18 cellular contexts compared by ENCODE assay signal in the genomic region with DNA sequence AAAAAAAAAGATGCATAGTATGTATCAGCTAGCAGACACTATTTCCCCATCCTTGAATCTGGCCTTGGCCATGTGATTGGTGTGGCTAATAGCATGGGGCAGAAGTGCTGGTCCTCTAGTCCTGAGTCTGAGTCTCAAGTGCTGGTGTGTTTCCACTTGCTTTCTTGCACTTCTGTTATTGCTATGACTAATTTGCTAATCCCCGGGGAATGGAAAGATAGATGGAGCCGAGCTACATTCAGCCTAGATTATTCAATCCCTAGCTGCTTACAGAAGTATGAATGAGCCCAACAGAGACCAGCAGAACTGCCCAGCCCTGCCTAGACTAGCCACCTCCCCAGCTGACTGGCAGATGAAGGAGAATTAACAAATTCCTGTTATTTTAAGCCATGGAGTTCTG. TPM values are rescaled to one million over a fixed set of nuclear protein-coding genes. Genes with fewer than 3 reads are reported as not detected.
DNase-seq lines count a peak whose midpoint lies in the region; ATAC-seq and TF ChIP-seq lines count a peak whose summit lies in the region.
"Had no signal": no experiment of that assay in that cellular context is flagged by ENCODE, and none has a peak within 500 bp of the region (broad histone marks: within the 10 kb centered on the region; RNA-seq: fewer than 3 reads in every experiment).

No MANE protein-coding gene starts in this region.

- TF ChIP-seq CTCF in heart left ventricle (IDR thresholded peaks at IDR 0.05) (no peak), left ventricle myocardium inferior (IDR thresholded peaks at IDR 0.05; ENCODE audit: borderline replicate concordance) (no peak), fibroblast of the aortic adventitia (IDR thresholded peaks at IDR 0.05; ENCODE audit: insufficient read depth, low read length) (no peak), Peyer's patch (IDR thresholded peaks at IDR 0.05) (no peak), GM20000 (IDR thresholded peaks at IDR 0.05; ENCODE audit: extremely low read depth, missing control alignments) (no peak)

- intact Hi-C loops in heart left ventricle (cut with DNase I) = loop anchor here in 5 of 10 donors (5.0 to 10.0 kb wide), 3 partner anchors 401 to 513 kb away; no protein-coding TSS in a partner anchor
- intact Hi-C loops in left ventricle myocardium inferior (cut with micrococcal nuclease) = no loop called here

- DNase-seq in heart left ventricle = no peak
- DNase-seq in left ventricle myocardium inferior = no peak
- peak; percentile 12 for DNase-seq in SK-N-MC (ENCODE audit: low read depth, low spot score)
- DNase-seq in fibroblast of the aortic adventitia (ENCODE audit: low read depth) = peak; percentile 86
- DNase-seq in Peyer's patch = no peak
- no peak for DNase-seq in cerebellar nuclear complex (lab: John Stamatoyannopoulos, UW)
- DNase-seq in COR-L47 (lab: John Stamatoyannopoulos, UW) = no peak
- no peak for DNase-seq in GM20000 (ENCODE audit: low spot score)
- DNase-seq: ACHN; activated CD4-positive, alpha-beta T cell treated with anti-CD3 and anti-CD28 coated beads, Interleukin-2, amount 50 U/mL, for 4 hours; DMS53; stimulated activated CD4-positive, alpha-beta T cell treated with anti-CD3 and anti-CD28 coated beads, Interleukin-15, amount 100 ng/mL, for 24 hours; T-helper 17 cell had no signal

- H3K4me3 ChIP-seq in heart left ventricle (no peak overlapping the region), left ventricle myocardium inferior (no peak overlapping the region), SK-N-MC (no peak overlapping the region), fibroblast of the aortic adventitia (ENCODE audit: low read depth, low read length) (no peak overlapping the region), Peyer's patch (no peak overlapping the region)
- H3K4me3 ChIP-seq: cardiac muscle cell had no signal

- peaks cover 0 to 16% (median 9%) of the 10 kb centered on the region in 12 donors for H3K9me3 ChIP-seq in heart left ventricle
- H3K9me3 ChIP-seq in left ventricle myocardium inferior (replicated peaks) = peaks cover 17% of the 10 kb centered on the region
- H3K9me3 ChIP-seq in SK-N-MC (ENCODE audit: low read depth, low read length) = no peaks in the 10 kb centered on the region; the same call in 1 of the 2 replicates
- H3K9me3 ChIP-seq in Peyer's patch = peaks cover 0 to 9% (median 0%) of the 10 kb centered on the region in 4 donors

- H3K36me3 ChIP-seq in heart left ventricle = no peaks in the 10 kb centered on the region
- H3K36me3 ChIP-seq in left ventricle myocardium inferior = peaks cover 6% of the 10 kb centered on the region
- no peaks in the 10 kb centered on the region for H3K36me3 ChIP-seq in SK-N-MC (ENCODE audit: insufficient read depth, low read length)
- H3K36me3 ChIP-seq in Peyer's patch = no peaks in the 10 kb centered on the region
- H3K36me3 ChIP-seq: cardiac muscle cell had no signal

- 49 to 69% (median 54%) methylated on average over 2 of the region's 2 CpGs for WGBS in heart left ventricle, 4 donors

- TF ChIP-seq POLR2A in heart left ventricle (IDR thresholded peaks at IDR 0.05) (no peak), Peyer's patch (IDR thresholded peaks at IDR 0.05) (no peak)

- no peak overlapping the region for H3K9ac ChIP-seq in SK-N-MC (ENCODE audit: insufficient read length)
- H3K9ac ChIP-seq: parathyroid adenoma had no signal

- H3K27me3 ChIP-seq in heart left ventricle = no peaks in the 10 kb centered on the region
- H3K27me3 ChIP-seq in left ventricle myocardium inferior (ENCODE audit: low read depth) = no peaks in the 10 kb centered on the region
- H3K27me3 ChIP-seq in Peyer's patch = no peaks in the 10 kb centered on the region
- H3K27me3 ChIP-seq: cardiac muscle cell had no signal

- H3K4me1 ChIP-seq in heart left ventricle = peaks cover 0 to 22% (median 4%) of the 10 kb centered on the region in 12 donors
- H3K4me1 ChIP-seq in left ventricle myocardium inferior = peaks cover 19% of the 10 kb centered on the region
- no peaks in the 10 kb centered on the region for H3K4me1 ChIP-seq in Peyer's patch
- H3K4me1 ChIP-seq: parathyroid adenoma had no signal

- ATAC-seq in heart left ventricle = peak in 3 of 4 donors; percentile 25 to 59 (median 53)
- ATAC-seq: activated T-helper 17 cell treated with anti-CD3 and anti-CD28 coated beads, Interleukin-2, amount 50 U/mL, for 72 hours; Panc1; T-helper 17 cell had no signal

- H3K27ac ChIP-seq in heart left ventricle = no peak overlapping the region
- no peak overlapping the region for H3K27ac ChIP-seq in left ventricle myocardium inferior (replicated peaks)
- no peak overlapping the region for H3K27ac ChIP-seq in SK-N-MC
- H3K27ac ChIP-seq in Peyer's patch = no peak overlapping the region
- H3K27ac ChIP-seq: cardiac muscle cell, HL-60, parathyroid adenoma had no signal

RNA-seq across cellular contexts. Expression of gene SYPL1, which starts 53.2 kb away (rescaled TPM):
- total RNA-seq in heart left ventricle = 10 to 100 TPM; 71.7 to 99.8 (median 78.5) TPM
- 10 to 100 TPM; 70.6 to 93.4 TPM for polyA plus RNA-seq in heart left ventricle
- total RNA-seq in left ventricle myocardium inferior = 83.6 TPM
- 69.5 and 72.2 TPM in 2 replicates for total RNA-seq in fibroblast of the aortic adventitia (ENCODE audit: low replicate concordance)
- 10 to 100 TPM; 45.2 to 77.6 (median 53.3) TPM for total RNA-seq in Peyer's patch

Comparison
In these comparisons a context has a peak if more than half of its experiments do, and no peak if none do; other contexts are left out.
1. DNase-seq: peak in SK-N-MC (single experiment) and fibroblast of the aortic adventitia (single experiment); none in heart left ventricle (0 of 5), left ventricle myocardium inferior (single experiment), Peyer's patch (0 of 3), cerebellar nuclear complex (0 of 2), COR-L47 (single experiment) and GM20000 (single experiment).